Comparison of ENCODE assay signal across 20 cellular contexts in the genomic region with DNA sequence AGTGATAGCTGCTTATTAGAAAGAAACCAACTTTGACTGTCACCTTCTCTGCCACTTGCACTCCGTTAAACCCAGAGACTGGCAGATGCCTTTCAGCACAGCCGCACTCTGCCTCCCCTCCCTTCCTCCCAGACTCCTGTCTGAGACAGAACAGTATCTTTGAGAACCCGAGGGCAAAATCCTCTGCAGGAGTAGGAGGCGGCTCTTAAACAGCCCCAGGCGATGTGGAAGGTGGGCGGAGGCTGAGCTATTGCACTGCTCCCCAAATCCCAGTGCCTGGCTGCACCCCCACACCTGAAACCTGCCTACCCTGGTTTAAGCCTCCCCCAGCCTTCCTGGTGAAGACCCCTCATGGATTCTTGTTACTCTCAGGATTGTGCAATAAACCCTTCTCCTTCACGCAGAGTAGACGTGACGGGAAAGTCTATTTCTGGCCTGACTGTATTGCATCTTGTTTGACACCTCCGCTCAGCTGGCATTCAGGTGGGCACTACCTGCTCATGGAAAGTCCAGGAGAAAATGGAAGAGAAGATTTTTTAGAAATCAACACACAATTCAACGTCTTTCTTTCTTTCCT. TPM values are rescaled to one million over a fixed set of nuclear protein-coding genes. Genes with fewer than 3 reads are reported as not detected.
DNase-seq lines count a peak whose midpoint lies in the region; ATAC-seq, FAIRE-seq and TF ChIP-seq lines count a peak whose summit lies in the region.
"Had no signal": no experiment of that assay in that cellular context is flagged by ENCODE, and none has a peak within 500 bp of the region (broad histone marks: within the 10 kb centered on the region; RNA-seq: fewer than 3 reads in every experiment).

No MANE protein-coding gene starts in this region.

- no peaks in the 10 kb centered on the region for H3K79me2 ChIP-seq in HepG2 (ENCODE audit: insufficient read depth, low read length)

- CTCF ChIA-PET in HepG2 (lab: Yijun Ruan, JAX; ENCODE audit: low intra/inter-chr PET ratio, low total read pairs), result no interaction called here

- H3K36me3 ChIP-seq in HepG2 (replicated peaks in 1 of 2; ENCODE audit: control insufficient read depth in 1 of 2, insufficient read depth in 2 of 2, low read length in 2 of 2) (no peaks in the 10 kb centered on the region), right lobe of liver (no peaks in the 10 kb centered on the region)
- H3K36me3 ChIP-seq: BLaER1 had no signal

- no peaks in the 10 kb centered on the region for H3K9me3 ChIP-seq in HepG2 (ENCODE audit: low read length)
- H3K9me3 ChIP-seq in right lobe of liver, result no peaks in the 10 kb centered on the region
- H3K9me3 ChIP-seq: BLaER1 had no signal

- no peak for FAIRE-seq in HepG2 (lab: Jason Lieb, UNC)
- FAIRE-seq: GM12892, GM18507 had no signal

- no peak for TF ChIP-seq CTCF in HepG2 (CRISPR knock-in tag; IDR thresholded peaks at IDR 0.05)
- no peak for TF ChIP-seq CTCF in right lobe of liver (IDR thresholded peaks at IDR 0.05)
- TF ChIP-seq CTCF in dorsolateral prefrontal cortex (IDR thresholded peaks at IDR 0.05 in 54 of 56, conservative IDR thresholded peaks at IDR 0.05 in 2 of 56; ENCODE audit: low read depth in 1 of 56, partially characterized antibody in 56 of 56), result no peak

- H3K9ac ChIP-seq in HepG2 (ENCODE audit: insufficient read depth, low read depth, low read length), result no peak overlapping the region
- H3K9ac ChIP-seq: BLaER1 had no signal

- in situ Hi-C loops in HepG2 (cut with HindIII; ENCODE audit: extremely low pct_ligation_motif_present, low pct_unique_long_range_greater_than_20kb), result no loop called here

- BruUV-seq in HepG2 (replicated peaks; lab: Mats Ljungman, UMichigan), result no TSS peak

- ATAC-seq in HepG2 (no peak), right lobe of liver (no peak)
- ATAC-seq: GM23338, HCT116 had no signal

- POLR2A ChIA-PET in HepG2 (lab: Yijun Ruan, JAX), result no interaction called here

- H3K27ac ChIP-seq in HepG2 (ENCODE audit: extremely low read length, insufficient read depth, low read length) (no peak overlapping the region), right lobe of liver (no peak overlapping the region), dorsolateral prefrontal cortex (peak overlapping the region in 48 of 59 donors; percentile 11 to 86 (median 60))
- H3K27ac ChIP-seq: 22Rv1, BLaER1 had no signal

- H3K27me3 ChIP-seq in HepG2 (ENCODE audit: control insufficient read depth in 1 of 2, insufficient read depth in 2 of 2, low read length in 2 of 2), result peaks cover 4 to 39% of the 10 kb centered on the region in 2 experiments; a peak in 4 of 5 replicates
- H3K27me3 ChIP-seq in right lobe of liver, result no peaks in the 10 kb centered on the region
- no peaks in the 10 kb centered on the region for H3K27me3 ChIP-seq in dorsolateral prefrontal cortex
- H3K27me3 ChIP-seq: BLaER1 had no signal

- H3K4me1 ChIP-seq in HepG2 (ENCODE audit: insufficient read depth, low read length) (no peaks in the 10 kb centered on the region), right lobe of liver (no peaks in the 10 kb centered on the region)

- TF ChIP-seq RAD21 in HepG2 (CRISPR knock-in tag; IDR thresholded peaks at IDR 0.05), result no peak

- TF ChIP-seq POLR2A in HepG2 (IDR thresholded peaks at IDR 0.05; ENCODE audit: insufficient read depth in 1 of 2, low read depth in 2 of 2, low read length in 2 of 2) (no peak), right lobe of liver (IDR thresholded peaks at IDR 0.05) (no peak)

- H3K4me3 ChIP-seq in HepG2 (replicated peaks in 1 of 3; ENCODE audit: insufficient read depth in 1 of 3, low read depth in 2 of 3, low read length in 3 of 3) (no peak overlapping the region), right lobe of liver (no peak overlapping the region), dorsolateral prefrontal cortex (no peak overlapping the region)
- H3K4me3 ChIP-seq: BLaER1, GM23338 had no signal

- no peak overlapping the region for H2AFZ ChIP-seq in HepG2 (ENCODE audit: low read length)
- H2AFZ ChIP-seq: GM23338 had no signal

- 30% methylated on average over 11 of the region's 11 CpGs for WGBS in HepG2 (ENCODE audit: low lambda C conversion rate)
- WGBS in right lobe of liver (ENCODE audit: insufficient coverage, low coverage, low lambda C conversion rate, missing lambda C conversion rate), result 59% methylated on average over 9 of the region's 11 CpGs

- intact Hi-C loops in HepG2 (cut with micrococcal nuclease; ENCODE audit: unreplicated experiment), result no loop called here
- intact Hi-C loops in right lobe of liver (cut with DNase I), result no loop called here
- intact Hi-C loops in dorsolateral prefrontal cortex (cut with DNase I), result no loop called here

- H4K20me1 ChIP-seq in HepG2 (ENCODE audit: insufficient read depth, low read length), result no peaks in the 10 kb centered on the region
- H4K20me1 ChIP-seq: BLaER1 had no signal

- H3K4me2 ChIP-seq in HepG2 (ENCODE audit: low read depth, low read length), result no peak overlapping the region
- H3K4me2 ChIP-seq: BLaER1, GM23338 had no signal

- no peak for TF ChIP-seq EP300 in HepG2 (IDR thresholded peaks at IDR 0.05; ENCODE audit: low read depth in 2 of 2, low read length in 2 of 2)
- no peak for TF ChIP-seq EP300 in HepG2 (CRISPR knock-in tag; IDR thresholded peaks at IDR 0.05; ENCODE audit: borderline replicate concordance)

- DNase-seq in HepG2 (ENCODE audit: low spot score) (no peak), right lobe of liver (no peak), dorsolateral prefrontal cortex (peak in 3 of 10 donors; percentile 19 to 57 (median 40)), occipital lobe (lab: John Stamatoyannopoulos, UW) (peak; percentile 7), NCI-H2227 treated with DMSO at 0.1 percent for 48 hours (lab: John Stamatoyannopoulos, UW) (no peak)
- DNase-seq in stimulated activated CD4-positive, alpha-beta T cell treated with anti-CD3 and anti-CD28 coated beads, Interleukin-12 subunit alpha, Interleukin-12 subunit beta, amount 100 ng/mL, for 4 hours, result no peak
- no peak for DNase-seq in activated CD4-positive, CD25-positive, alpha-beta regulatory T cell treated with anti-CD3 and anti-CD28 coated beads, Interleukin-2, amount 50 U/mL, for 72 hours
- DNase-seq: CD4-positive, alpha-beta memory T cell; DMS79; GDM1; H7 had no signal

TF ChIP-seq in HepG2, 621 proteins besides CTCF, POLR2A, EP300 and RAD21:
- peak; percentile 67 for TF ChIP-seq CEBPB (IDR thresholded peaks at IDR 0.05; ENCODE audit: borderline replicate concordance, low read depth, low read length)
- TF ChIP-seq ASH2L (IDR thresholded peaks at IDR 0.05; ENCODE audit: insufficient read length, low read depth, low read length), result no peak

RNA-seq across cellular contexts. Expression of a gene that starts 34.4 kb away (rescaled TPM):
- total RNA-seq in HepG2 (2016; rRNA removed; fragmentation: Illumina TruSeq; extraction: Trizol) (not detected in 2 replicates), right lobe of liver (1 to 10 TPM in 2 of 6 experiments, under 1 TPM in 4; 0.34 to 2.0 (median 0.71) TPM), dorsolateral prefrontal cortex (100 to 1,000 TPM in 2 of 120 experiments, 10 to 100 TPM in 118; 36.8 to 116 (median 73.4) TPM), occipital lobe (45.9 TPM)
- not detected in 2 replicates for total RNA-seq in HepG2 (2016; cell fraction: cytosol; rRNA removed; fragmentation: Illumina TruSeq; extraction: Trizol; ENCODE audit: low read depth)
- not detected in 2 replicates for total RNA-seq in HepG2 (2016; cell fraction: insoluble cytoplasmic fraction; rRNA removed; fragmentation: Illumina TruSeq; extraction: Trizol)
- not detected in 2 replicates for total RNA-seq in HepG2 (2016; cell fraction: membrane; rRNA removed; fragmentation: Illumina TruSeq; extraction: Trizol)
- total RNA-seq in HepG2 (2016; cell fraction: nucleus; rRNA removed; fragmentation: Illumina TruSeq; extraction: Trizol), result not detected in 2 replicates
- not detected in 2 replicates for polyA plus RNA-seq in HepG2 (2011; rRNA removed)
- polyA plus RNA-seq in HepG2 (2011; cell fraction: cytosol; rRNA removed), result not detected in 2 replicates
- not detected in 2 replicates for polyA plus RNA-seq in HepG2 (2011; cell fraction: nucleus; rRNA removed)
- polyA plus RNA-seq in HepG2 (2012), result not detected in 2 replicates
- polyA plus RNA-seq in HepG2 (2016; cell fraction: cytosol; fragmentation: Illumina TruSeq; extraction: Trizol; ENCODE audit: low read depth), result not detected in 2 replicates
- not detected in 2 replicates for polyA plus RNA-seq in HepG2 (2016; cell fraction: insoluble cytoplasmic fraction; fragmentation: Illumina TruSeq; extraction: Trizol; ENCODE audit: low read depth)
- polyA plus RNA-seq in HepG2 (2016; cell fraction: membrane; fragmentation: Illumina TruSeq; extraction: Trizol; ENCODE audit: low read depth), result not detected in 2 replicates
- not detected in 2 replicates for polyA plus RNA-seq in HepG2 (2016; cell fraction: nucleus; fragmentation: Illumina TruSeq; extraction: Trizol; ENCODE audit: insufficient read depth, low read depth)
- not detected in 2 replicates for polyA minus RNA-seq in HepG2 (2011; rRNA and poly(A)+ RNA removed; ENCODE audit: low replicate concordance)
- not detected in 2 replicates for polyA minus RNA-seq in HepG2 (2011; cell fraction: cytosol; rRNA and poly(A)+ RNA removed)
- polyA minus RNA-seq in HepG2 (2011; cell fraction: nucleus; rRNA and poly(A)+ RNA removed), result not detected in 2 replicates
- total RNA-seq: CD4-positive, alpha-beta memory T cell; Daoy had no signal
- polyA plus RNA-seq: AG04450; CD14-positive monocyte; CD4-positive, alpha-beta memory T cell had no signal

Comparison
In these comparisons a context has a peak if more than half of its experiments do, and no peak if none do; other contexts are left out.
1. H3K27ac ChIP-seq: peak in dorsolateral prefrontal cortex (48 of 59); none in HepG2 (single experiment) and right lobe of liver (0 of 3).
2. RNA of a gene that starts 34.4 kb away (total RNA-seq): 36.8 to 116 TPM in dorsolateral prefrontal cortex and 45.9 TPM in occipital lobe (single experiment); 0.34 to 2.0 TPM in right lobe of liver and not detected in HepG2; every median in the first group is over 10 times any median in the second.